Comparison of ENCODE assay signal across 9 cellular contexts in the genomic region with DNA sequence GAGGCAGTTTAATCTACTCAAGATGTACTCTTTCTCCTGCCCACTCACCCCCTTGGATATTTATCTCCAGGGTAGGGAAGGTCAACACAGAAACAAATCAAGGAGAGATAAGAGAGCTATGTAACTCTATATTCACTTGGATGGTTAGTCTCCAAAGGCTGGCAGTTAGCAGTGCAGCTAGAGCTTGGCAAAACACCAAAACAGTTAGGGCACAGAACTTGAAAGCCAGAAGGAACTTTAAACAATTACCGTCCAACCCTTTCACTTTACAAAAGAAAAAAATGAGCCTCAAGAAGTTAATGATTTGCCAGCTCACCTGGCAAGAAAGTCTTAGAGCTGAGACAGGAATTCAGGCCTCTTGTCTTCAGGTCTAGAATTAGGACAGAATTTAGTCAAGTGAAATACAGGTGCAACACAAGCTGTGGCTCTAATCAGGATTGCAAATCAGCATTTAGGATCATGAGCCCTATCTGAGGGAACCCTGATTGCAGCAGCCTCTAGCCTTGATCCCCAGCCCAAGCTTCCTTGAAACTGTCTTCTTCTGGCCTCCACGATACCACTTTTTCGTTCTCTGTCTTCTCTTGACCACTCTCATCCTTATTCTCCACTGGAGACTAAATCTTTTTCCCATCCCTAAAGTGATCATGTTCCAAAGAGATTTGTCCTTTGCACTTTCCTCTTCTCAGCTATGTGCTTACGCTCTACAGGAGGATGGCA. TPM values are rescaled to one million over a fixed set of nuclear protein-coding genes. Genes with fewer than 3 reads are reported as not detected.
DNase-seq lines count a peak whose midpoint lies in the region; ATAC-seq and TF ChIP-seq lines count a peak whose summit lies in the region.
"Had no signal": no experiment of that assay in that cellular context is flagged by ENCODE, and none has a peak within 500 bp of the region (broad histone marks: within the 10 kb centered on the region; RNA-seq: fewer than 3 reads in every experiment).

No MANE protein-coding gene starts in this region.

- TF ChIP-seq CTCF in esophagus muscularis mucosa (IDR thresholded peaks at IDR 0.05) = no peak
- no peak for TF ChIP-seq CTCF in sigmoid colon (IDR thresholded peaks at IDR 0.05)

- DNase-seq in esophagus muscularis mucosa (ENCODE audit: extremely low spot score) (no peak), sigmoid colon (no peak), T-helper 9 cell (no peak), DMS153 (lab: John Stamatoyannopoulos, UW) (no peak), NCI-H2081 (lab: John Stamatoyannopoulos, UW) (no peak)
- DNase-seq: NCI-H446 treated with DMSO at 0.1 percent for 48 hours had no signal

- H3K9me3 ChIP-seq in esophagus muscularis mucosa = no peaks in the 10 kb centered on the region
- H3K9me3 ChIP-seq in sigmoid colon = no peaks in the 10 kb centered on the region

- WGBS in esophagus muscularis mucosa = 68% methylated on average over 4 of the region's 4 CpGs
- WGBS in sigmoid colon, 2 donors = 47 to 60% methylated on average over 4 of the region's 4 CpGs

- ATAC-seq in GM18907 (IDR thresholded peaks at IDR 0.05; ENCODE audit: unreplicated experiment) = peak; percentile 51
- peak; percentile 61 for ATAC-seq in HG03432 (IDR thresholded peaks at IDR 0.05; ENCODE audit: unreplicated experiment)
- ATAC-seq in HG02610 (IDR thresholded peaks at IDR 0.05; ENCODE audit: unreplicated experiment) = no peak

- no peak for TF ChIP-seq EP300 in esophagus muscularis mucosa (IDR thresholded peaks at IDR 0.05)
- no peak for TF ChIP-seq EP300 in sigmoid colon (IDR thresholded peaks at IDR 0.05)

- H3K4me1 ChIP-seq in esophagus muscularis mucosa = peaks cover 70 to 92% (median 90%) of the 10 kb centered on the region in 4 donors
- peaks cover 0 to 83% (median 63%) of the 10 kb centered on the region in 4 donors for H3K4me1 ChIP-seq in sigmoid colon

- H3K36me3 ChIP-seq in esophagus muscularis mucosa (peaks cover 0 to 25% (median 0%) of the 10 kb centered on the region in 4 donors), sigmoid colon (no peaks in the 10 kb centered on the region)

- H3K4me3 ChIP-seq in esophagus muscularis mucosa (no peak overlapping the region), sigmoid colon (no peak overlapping the region)

- H3K27me3 ChIP-seq in esophagus muscularis mucosa (no peaks in the 10 kb centered on the region), sigmoid colon (no peaks in the 10 kb centered on the region)

- intact Hi-C loops in esophagus muscularis mucosa (cut with DNase I) = no loop called here
- intact Hi-C loops in sigmoid colon (cut with DNase I) = no loop called here

- H3K27ac ChIP-seq in esophagus muscularis mucosa (replicated peaks in 1 of 4) (peak overlapping the region; percentile 52 to 82 (median 74)), sigmoid colon (peak overlapping the region; percentile 79 to 86 (median 80))

- no peak for TF ChIP-seq POLR2A in esophagus muscularis mucosa (IDR thresholded peaks at IDR 0.05; ENCODE audit: low read depth)
- TF ChIP-seq POLR2A in sigmoid colon (IDR thresholded peaks at IDR 0.05) = no peak

RNA-seq across cellular contexts. Expression of gene NEDD9, which starts 14.9 kb away (rescaled TPM):
- 10 to 100 TPM; 18.3 to 47.2 (median 32.9) TPM for total RNA-seq in esophagus muscularis mucosa
- total RNA-seq in sigmoid colon = 10 to 100 TPM; 13.8 to 21.4 (median 20.0) TPM
- 10 to 100 TPM; 20.5 to 42.5 (median 23.4) TPM for polyA plus RNA-seq in sigmoid colon
